1 cellular context compared by ENCODE assay signal in genomic region chr9:122252796-122253195, GRCh38.
TF ChIP-seq lines count a peak whose summit lies in the region.

No MANE protein-coding gene starts in this region.

TF ChIP-seq in WTC11, 78 proteins besides CTCF, POLR2A, EP300 and RAD21 (continued from another document):
- TF ChIP-seq, protein P1, sequence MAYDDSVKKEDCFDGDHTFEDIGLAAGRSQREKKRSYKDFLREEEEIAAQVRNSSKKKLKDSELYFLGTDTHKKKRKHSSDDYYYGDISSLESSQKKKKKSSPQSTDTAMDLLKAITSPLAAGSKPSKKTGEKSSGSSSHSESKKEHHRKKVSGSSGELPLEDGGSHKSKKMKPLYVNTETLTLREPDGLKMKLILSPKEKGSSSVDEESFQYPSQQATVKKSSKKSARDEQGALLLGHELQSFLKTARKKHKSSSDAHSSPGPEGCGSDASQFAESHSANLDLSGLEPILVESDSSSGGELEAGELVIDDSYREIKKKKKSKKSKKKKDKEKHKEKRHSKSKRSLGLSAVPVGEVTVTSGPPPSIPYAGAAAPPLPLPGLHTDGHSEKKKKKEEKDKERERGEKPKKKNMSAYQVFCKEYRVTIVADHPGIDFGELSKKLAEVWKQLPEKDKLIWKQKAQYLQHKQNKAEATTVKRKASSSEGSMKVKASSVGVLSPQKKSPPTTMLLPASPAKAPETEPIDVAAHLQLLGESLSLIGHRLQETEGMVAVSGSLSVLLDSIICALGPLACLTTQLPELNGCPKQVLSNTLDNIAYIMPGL (CRISPR knock-in tag; IDR thresholded peaks at IDR 0.05) = no peak
- no peak for TF ChIP-seq NFYB (CRISPR knock-in tag; conservative IDR thresholded peaks at IDR 0.05; ENCODE audit: low read depth)
- no peak for TF ChIP-seq JUN (CRISPR knock-in tag; IDR thresholded peaks at IDR 0.05)
- TF ChIP-seq IRF1 (CRISPR knock-in tag; IDR thresholded peaks at IDR 0.05) = no peak
